8 cellular contexts compared by ENCODE assay signal in the genomic region with DNA sequence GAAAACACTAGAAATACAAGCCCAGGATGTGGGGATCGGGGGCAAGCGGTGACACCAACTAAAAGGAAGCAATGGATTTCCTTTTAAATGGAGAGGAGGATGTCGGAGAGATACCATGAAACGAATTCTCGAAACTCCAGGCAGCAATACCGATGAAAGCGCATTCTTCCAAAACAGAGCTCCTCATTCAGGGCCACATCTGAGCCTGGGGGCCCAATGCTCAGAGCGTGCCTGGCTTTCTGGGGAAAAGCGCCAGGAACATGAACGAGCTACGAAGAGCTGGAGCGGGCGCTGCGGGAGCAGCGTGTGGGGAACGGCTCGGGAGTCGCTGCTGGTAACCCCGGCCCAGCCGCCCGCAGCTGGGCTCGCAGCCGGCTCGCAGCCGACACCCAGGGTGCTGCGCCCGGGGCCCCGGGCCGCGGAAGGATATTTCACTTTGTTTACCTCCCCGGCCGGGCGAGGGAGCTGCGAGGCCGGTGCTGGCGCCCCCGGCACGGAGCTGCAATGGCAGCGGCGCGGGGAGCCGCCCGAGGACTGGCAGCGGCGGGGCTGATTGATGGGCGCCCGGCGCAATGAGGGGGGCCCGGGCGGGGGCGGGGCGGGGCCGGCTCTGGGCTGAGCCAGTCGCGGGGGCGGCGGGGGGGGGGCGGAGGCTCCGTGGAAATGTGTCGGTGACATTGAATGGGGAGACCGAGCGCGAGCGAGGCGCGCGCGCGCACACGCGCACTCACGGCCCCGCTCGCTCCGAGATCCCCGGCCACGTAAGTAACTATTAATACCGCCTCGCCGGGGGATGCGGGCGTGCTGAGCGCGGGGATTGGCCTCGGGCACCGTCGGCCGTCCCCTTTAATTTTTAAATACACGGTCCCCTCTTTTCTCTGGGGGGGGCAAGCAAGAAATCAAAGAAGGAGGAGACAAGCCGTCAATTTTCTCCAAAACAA. TPM values are rescaled to one million over a fixed set of nuclear protein-coding genes. Genes with fewer than 3 reads are reported as not detected.
DNase-seq lines count a peak whose midpoint lies in the region; ATAC-seq and TF ChIP-seq lines count a peak whose summit lies in the region.

Gene TRIB2 (plus strand): TSS at position 687 of the 941 bp plus-strand sequence. CDS start 1,372 bp downstream, outside the sequence.

- no peaks in the 10 kb centered on the region for H3K9me3 ChIP-seq in heart right ventricle

- H3K4me3 ChIP-seq in GM06990 (replicated peaks; ENCODE audit: low read depth, low read length) = peak within 1 kb of the TSS; percentile 78
- H3K4me3 ChIP-seq in heart right ventricle = peak within 1 kb of the TSS; percentile 73 to 97 (median 84)

- 0 to 1% methylated on average over 65 to 90 of the region's 90 CpGs for WGBS in heart right ventricle, 2 donors

- H3K36me3 ChIP-seq in GM06990 (ENCODE audit: control insufficient read depth, insufficient read depth, low read length) = no peaks in the 10 kb centered on the region
- no peaks in the 10 kb centered on the region for H3K36me3 ChIP-seq in heart right ventricle

- peaks cover 15% of the 10 kb centered on the region for H3K27me3 Mint-ChIP-seq in T-helper 1 cell treated with Interleukin-12 subunit alpha and Interleukin-12 subunit beta and Interleukin-4 antibody, amounts not matched to agents 30 μg/mL and 1 μg/mL, for 36 hours (ENCODE audit: low read depth)
- H3K27me3 Mint-ChIP-seq in type B pancreatic cell = peaks cover 4% of the 10 kb centered on the region

- intact Hi-C loops in heart right ventricle (cut with DNase I) = loop anchor here (1.0 to 10.0 kb wide), 25 partner anchors 91 to 884 kb away; no protein-coding TSS in a partner anchor
- intact Hi-C loops in posterior vena cava (cut with DNase I) = loop anchor here (5.0 to 10.0 kb wide), 4 partner anchors 182 to 852 kb away; no protein-coding TSS in a partner anchor

- no peak for TF ChIP-seq CTCF in GM06990 (IDR thresholded peaks at IDR 0.05; ENCODE audit: insufficient read depth, low read length, poor library complexity, severe bottlenecking)
- peak in 4 of 9 donors; percentile 11 to 43 (median 26) for TF ChIP-seq CTCF in heart right ventricle (IDR thresholded peaks at IDR 0.05)
- peak; percentile 37 for TF ChIP-seq CTCF in type B pancreatic cell (conservative IDR thresholded peaks at IDR 0.05)

- no peaks in the 10 kb centered on the region for H3K9me3 Mint-ChIP-seq in T-helper 1 cell treated with Interleukin-12 subunit alpha and Interleukin-12 subunit beta and Interleukin-4 antibody, amounts not matched to agents 30 μg/mL and 1 μg/mL, for 36 hours
- H3K9me3 Mint-ChIP-seq in type B pancreatic cell = peaks cover 9% of the 10 kb centered on the region

- peak within 1 kb of the TSS; percentile 96 for H3K4me3 Mint-ChIP-seq in T-helper 1 cell treated with Interleukin-12 subunit alpha and Interleukin-12 subunit beta and Interleukin-4 antibody, amounts not matched to agents 30 μg/mL and 1 μg/mL, for 36 hours
- H3K4me3 Mint-ChIP-seq in type B pancreatic cell = peak within 1 kb of the TSS; percentile 98

- peak within 1 kb of the TSS; percentile 97 to 99 (median 99) for H3K27ac ChIP-seq in heart right ventricle

- H3K4me1 Mint-ChIP-seq in T-helper 1 cell treated with Interleukin-12 subunit alpha and Interleukin-12 subunit beta and Interleukin-4 antibody, amounts not matched to agents 30 μg/mL and 1 μg/mL, for 36 hours (ENCODE audit: low read depth) = peaks cover 53% of the 10 kb centered on the region
- peaks cover 30% of the 10 kb centered on the region for H3K4me1 Mint-ChIP-seq in type B pancreatic cell (ENCODE audit: unreplicated experiment)

- peak; percentile 81 for ATAC-seq in HG02610 (IDR thresholded peaks at IDR 0.05; ENCODE audit: unreplicated experiment)
- ATAC-seq in heart right ventricle = peak; percentile 76 to 94 (median 82)

- H3K27ac Mint-ChIP-seq in T-helper 1 cell treated with Interleukin-12 subunit alpha and Interleukin-12 subunit beta and Interleukin-4 antibody, amounts not matched to agents 30 μg/mL and 1 μg/mL, for 36 hours = peak within 1 kb of the TSS; percentile 93
- peak within 1 kb of the TSS; percentile 92 for H3K27ac Mint-ChIP-seq in type B pancreatic cell

- H3K4me1 ChIP-seq in heart right ventricle = peaks cover 0 to 43% (median 35%) of the 10 kb centered on the region in 9 donors

- H3K36me3 Mint-ChIP-seq in T-helper 1 cell treated with Interleukin-12 subunit alpha and Interleukin-12 subunit beta and Interleukin-4 antibody, amounts not matched to agents 30 μg/mL and 1 μg/mL, for 36 hours (ENCODE audit: low read depth) = peaks cover 17% of the 10 kb centered on the region
- H3K36me3 Mint-ChIP-seq in type B pancreatic cell = no peaks in the 10 kb centered on the region

- peak; percentile 91 for DNase-seq in GM06990 (ENCODE audit: extremely low read depth, insufficient read length)
- peak; percentile 61 for DNase-seq in NCI-H146 (lab: John Stamatoyannopoulos, UW)
- peak; percentile 86 for DNase-seq in amniotic epithelial cell (ENCODE audit: low read depth)
- peak; percentile 92 to 94 for DNase-seq in heart right ventricle
- DNase-seq in posterior vena cava (ENCODE audit: low spot score) = peak; percentile 94
- DNase-seq in type B pancreatic cell (ENCODE audit: extremely low spot score, unreplicated experiment) = peak; percentile 89

- H3K27me3 ChIP-seq in GM06990 (replicated peaks; ENCODE audit: control insufficient read depth, insufficient read depth, low read length) = peaks cover 1% of the 10 kb centered on the region
- H3K27me3 ChIP-seq in heart right ventricle = peaks cover 0 to 16% (median 0%) of the 10 kb centered on the region in 7 donors

RNA-seq across cellular contexts. Expression of gene TRIB2, which starts in this region (rescaled TPM):
- total RNA-seq in heart right ventricle (10 to 100 TPM; 26.7 to 46.6 (median 36.5) TPM), posterior vena cava (10 to 100 TPM; 29.4 to 34.5 TPM), type B pancreatic cell (ENCODE audit: low replicate concordance) (40.1 and 90.9 TPM in 2 replicates)
- 10 to 100 TPM; 31.7 to 57.2 TPM for polyA plus RNA-seq in heart right ventricle

Comparison
In these comparisons a context has a peak if more than half of its experiments do, and no peak if none do; other contexts are left out.
1. Peak in every context shown above with its lines: DNase-seq, ATAC-seq, H3K4me3 ChIP-seq and H3K27ac ChIP-seq.